Comparison of ENCODE assay signal across 1 cellular context in the genomic region with DNA sequence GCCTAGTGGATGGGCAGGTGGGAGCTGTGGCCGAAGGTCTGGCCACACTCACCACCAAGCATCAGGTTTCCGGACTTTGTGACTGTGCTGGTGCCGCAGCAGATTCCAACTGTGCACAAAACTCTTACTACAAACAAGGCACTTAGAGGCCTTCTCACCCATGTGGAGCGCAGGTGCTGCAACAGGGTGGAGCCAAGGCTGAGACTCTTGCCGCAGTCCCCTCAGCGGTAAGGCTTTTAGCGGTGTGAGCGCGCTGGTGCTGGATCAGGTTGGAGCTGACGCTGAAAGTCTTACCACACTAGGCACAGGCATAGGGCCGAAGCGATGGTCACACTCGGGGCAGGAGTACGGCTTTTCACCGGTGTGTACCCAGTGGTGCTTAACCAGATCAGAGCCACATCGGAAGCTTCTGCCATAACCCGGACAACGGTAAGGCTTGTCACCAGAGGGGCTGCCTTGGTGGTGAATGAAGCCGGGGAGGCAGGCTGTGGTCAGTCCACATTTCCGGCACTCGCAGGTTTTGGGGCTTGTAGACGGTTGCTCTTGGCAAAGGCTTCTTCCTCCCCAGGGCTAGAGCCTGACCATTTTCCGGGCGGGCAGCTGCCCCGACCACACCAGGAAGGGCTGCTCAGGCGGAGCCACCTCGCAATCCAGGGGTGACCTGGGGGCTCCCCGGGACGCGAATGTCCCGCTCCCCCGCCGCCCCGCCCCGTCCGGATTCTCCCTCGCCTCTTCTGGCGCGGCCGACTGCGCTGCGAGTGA.
A peak's percentile ranks its signal among the peaks of the same experiment; 100 is the strongest.
TF ChIP-seq lines count a peak whose summit lies in the region.

No MANE protein-coding gene starts in this region.

TF ChIP-seq in K562, 482 proteins besides CTCF, POLR2A, EP300 and RAD21 (continued from another document and continues in another):
- TF ChIP-seq, protein P1, sequence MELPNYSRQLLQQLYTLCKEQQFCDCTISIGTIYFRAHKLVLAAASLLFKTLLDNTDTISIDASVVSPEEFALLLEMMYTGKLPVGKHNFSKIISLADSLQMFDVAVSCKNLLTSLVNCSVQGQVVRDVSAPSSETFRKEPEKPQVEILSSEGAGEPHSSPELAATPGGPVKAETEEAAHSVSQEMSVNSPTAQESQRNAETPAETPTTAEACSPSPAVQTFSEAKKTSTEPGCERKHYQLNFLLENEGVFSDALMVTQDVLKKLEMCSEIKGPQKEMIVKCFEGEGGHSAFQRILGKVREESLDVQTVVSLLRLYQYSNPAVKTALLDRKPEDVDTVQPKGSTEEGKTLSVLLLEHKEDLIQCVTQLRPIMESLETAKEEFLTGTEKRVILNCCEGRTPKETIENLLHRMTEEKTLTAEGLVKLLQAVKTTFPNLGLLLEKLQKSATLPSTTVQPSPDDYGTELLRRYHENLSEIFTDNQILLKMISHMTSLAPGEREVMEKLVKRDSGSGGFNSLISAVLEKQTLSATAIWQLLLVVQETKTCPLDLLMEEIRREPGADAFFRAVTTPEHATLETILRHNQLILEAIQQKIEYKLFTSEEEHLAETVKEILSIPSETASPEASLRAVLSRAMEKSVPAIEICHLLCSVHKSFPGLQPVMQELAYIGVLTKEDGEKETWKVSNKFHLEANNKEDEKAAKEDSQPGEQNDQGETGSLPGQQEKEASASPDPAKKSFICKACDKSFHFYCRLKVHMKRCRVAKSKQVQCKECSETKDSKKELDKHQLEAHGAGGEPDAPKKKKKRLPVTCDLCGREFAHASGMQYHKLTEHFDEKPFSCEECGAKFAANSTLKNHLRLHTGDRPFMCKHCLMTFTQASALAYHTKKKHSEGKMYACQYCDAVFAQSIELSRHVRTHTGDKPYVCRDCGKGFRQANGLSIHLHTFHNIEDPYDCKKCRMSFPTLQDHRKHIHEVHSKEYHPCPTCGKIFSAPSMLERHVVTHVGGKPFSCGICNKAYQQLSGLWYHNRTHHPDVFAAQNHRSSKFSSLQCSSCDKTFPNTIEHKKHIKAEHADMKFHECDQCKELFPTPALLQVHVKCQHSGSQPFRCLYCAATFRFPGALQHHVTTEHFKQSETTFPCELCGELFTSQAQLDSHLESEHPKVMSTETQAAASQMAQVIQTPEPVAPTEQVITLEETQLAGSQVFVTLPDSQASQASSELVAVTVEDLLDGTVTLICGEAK (IDR thresholded peaks at IDR 0.05): no peak
- TF ChIP-seq, protein P1 (CRISPR knock-in tag; IDR thresholded peaks at IDR 0.05): no peak
- TF ChIP-seq ETV1 (tag; conservative IDR thresholded peaks at IDR 0.05; ENCODE audit: low read depth): no peak
- no peak for TF ChIP-seq RBM17 (IDR thresholded peaks at IDR 0.05; ENCODE audit: borderline replicate concordance, low read depth, low read length)
- 0 out of 2 replicates have a peak, but pooled peaks have one; percentile 55 for TF ChIP-seq NR2F6 (CRISPR knock-in tag; IDR thresholded peaks at IDR 0.05)
- no peak for TF ChIP-seq ZNF764 (CRISPR knock-in tag; IDR thresholded peaks at IDR 0.05; ENCODE audit: low read depth)
- TF ChIP-seq, protein P2, sequence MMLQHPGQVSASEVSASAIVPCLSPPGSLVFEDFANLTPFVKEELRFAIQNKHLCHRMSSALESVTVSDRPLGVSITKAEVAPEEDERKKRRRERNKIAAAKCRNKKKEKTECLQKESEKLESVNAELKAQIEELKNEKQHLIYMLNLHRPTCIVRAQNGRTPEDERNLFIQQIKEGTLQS (IDR thresholded peaks at IDR 0.05): no peak
- TF ChIP-seq, protein P2 (CRISPR knock-in tag; conservative IDR thresholded peaks at IDR 0.05): peak; percentile 46; the same call in 1 of the 2 replicates
- TF ChIP-seq MYNN (IDR thresholded peaks at IDR 0.05): peak; percentile 17; the same call in 1 of the 2 replicates
- no peak for TF ChIP-seq MYNN (CRISPR knock-in tag; IDR thresholded peaks at IDR 0.05)
- TF ChIP-seq, protein P3, sequence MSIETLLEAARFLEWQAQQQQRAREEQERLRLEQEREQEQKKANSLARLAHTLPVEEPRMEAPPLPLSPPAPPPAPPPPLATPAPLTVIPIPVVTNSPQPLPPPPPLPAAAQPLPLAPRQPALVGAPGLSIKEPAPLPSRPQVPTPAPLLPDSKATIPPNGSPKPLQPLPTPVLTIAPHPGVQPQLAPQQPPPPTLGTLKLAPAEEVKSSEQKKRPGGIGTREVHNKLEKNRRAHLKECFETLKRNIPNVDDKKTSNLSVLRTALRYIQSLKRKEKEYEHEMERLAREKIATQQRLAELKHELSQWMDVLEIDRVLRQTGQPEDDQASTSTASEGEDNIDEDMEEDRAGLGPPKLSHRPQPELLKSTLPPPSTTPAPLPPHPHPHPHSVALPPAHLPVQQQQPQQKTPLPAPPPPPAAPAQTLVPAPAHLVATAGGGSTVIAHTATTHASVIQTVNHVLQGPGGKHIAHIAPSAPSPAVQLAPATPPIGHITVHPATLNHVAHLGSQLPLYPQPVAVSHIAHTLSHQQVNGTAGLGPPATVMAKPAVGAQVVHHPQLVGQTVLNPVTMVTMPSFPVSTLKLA (conservative IDR thresholded peaks at IDR 0.05): peak; percentile 28 to 61; a peak in 2 of 4 replicates
- TF ChIP-seq, protein P4, sequence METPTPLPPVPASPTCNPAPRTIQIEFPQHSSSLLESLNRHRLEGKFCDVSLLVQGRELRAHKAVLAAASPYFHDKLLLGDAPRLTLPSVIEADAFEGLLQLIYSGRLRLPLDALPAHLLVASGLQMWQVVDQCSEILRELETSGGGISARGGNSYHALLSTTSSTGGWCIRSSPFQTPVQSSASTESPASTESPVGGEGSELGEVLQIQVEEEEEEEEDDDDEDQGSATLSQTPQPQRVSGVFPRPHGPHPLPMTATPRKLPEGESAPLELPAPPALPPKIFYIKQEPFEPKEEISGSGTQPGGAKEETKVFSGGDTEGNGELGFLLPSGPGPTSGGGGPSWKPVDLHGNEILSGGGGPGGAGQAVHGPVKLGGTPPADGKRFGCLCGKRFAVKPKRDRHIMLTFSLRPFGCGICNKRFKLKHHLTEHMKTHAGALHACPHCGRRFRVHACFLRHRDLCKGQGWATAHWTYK (CRISPR knock-in tag; IDR thresholded peaks at IDR 0.05): peak; percentile 51; the same call in 1 of the 2 replicates
- peak; percentile 28; the same call in 1 of the 2 replicates for TF ChIP-seq GABPB1 (CRISPR knock-in tag; IDR thresholded peaks at IDR 0.05)
- TF ChIP-seq, protein P5, sequence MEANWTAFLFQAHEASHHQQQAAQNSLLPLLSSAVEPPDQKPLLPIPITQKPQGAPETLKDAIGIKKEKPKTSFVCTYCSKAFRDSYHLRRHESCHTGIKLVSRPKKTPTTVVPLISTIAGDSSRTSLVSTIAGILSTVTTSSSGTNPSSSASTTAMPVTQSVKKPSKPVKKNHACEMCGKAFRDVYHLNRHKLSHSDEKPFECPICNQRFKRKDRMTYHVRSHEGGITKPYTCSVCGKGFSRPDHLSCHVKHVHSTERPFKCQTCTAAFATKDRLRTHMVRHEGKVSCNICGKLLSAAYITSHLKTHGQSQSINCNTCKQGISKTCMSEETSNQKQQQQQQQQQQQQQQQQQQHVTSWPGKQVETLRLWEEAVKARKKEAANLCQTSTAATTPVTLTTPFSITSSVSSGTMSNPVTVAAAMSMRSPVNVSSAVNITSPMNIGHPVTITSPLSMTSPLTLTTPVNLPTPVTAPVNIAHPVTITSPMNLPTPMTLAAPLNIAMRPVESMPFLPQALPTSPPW (CRISPR knock-in tag; IDR thresholded peaks at IDR 0.05): 0 out of 2 replicates have a peak, but pooled peaks have one; percentile 9
- TF ChIP-seq ILK (tag; IDR thresholded peaks at IDR 0.05; ENCODE audit: borderline replicate concordance, low read depth): no peak
- no peak for TF ChIP-seq NCOA4 (IDR thresholded peaks at IDR 0.05; ENCODE audit: partially characterized antibody)
- no peak for TF ChIP-seq ZSCAN29 (IDR thresholded peaks at IDR 0.05)
- no peak for TF ChIP-seq DMBX1 (CRISPR knock-in tag; IDR thresholded peaks at IDR 0.05; ENCODE audit: borderline replicate concordance)
- no peak for TF ChIP-seq ZNF224 (CRISPR knock-in tag; IDR thresholded peaks at IDR 0.05)
- TF ChIP-seq, protein P6, sequence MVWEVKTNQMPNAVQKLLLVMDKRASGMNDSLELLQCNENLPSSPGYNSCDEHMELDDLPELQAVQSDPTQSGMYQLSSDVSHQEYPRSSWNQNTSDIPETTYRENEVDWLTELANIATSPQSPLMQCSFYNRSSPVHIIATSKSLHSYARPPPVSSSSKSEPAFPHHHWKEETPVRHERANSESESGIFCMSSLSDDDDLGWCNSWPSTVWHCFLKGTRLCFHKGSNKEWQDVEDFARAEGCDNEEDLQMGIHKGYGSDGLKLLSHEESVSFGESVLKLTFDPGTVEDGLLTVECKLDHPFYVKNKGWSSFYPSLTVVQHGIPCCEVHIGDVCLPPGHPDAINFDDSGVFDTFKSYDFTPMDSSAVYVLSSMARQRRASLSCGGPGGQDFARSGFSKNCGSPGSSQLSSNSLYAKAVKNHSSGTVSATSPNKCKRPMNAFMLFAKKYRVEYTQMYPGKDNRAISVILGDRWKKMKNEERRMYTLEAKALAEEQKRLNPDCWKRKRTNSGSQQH (CRISPR knock-in tag; IDR thresholded peaks at IDR 0.05): peak; percentile 75; the same call in 1 of the 2 replicates
- TF ChIP-seq, protein P7, sequence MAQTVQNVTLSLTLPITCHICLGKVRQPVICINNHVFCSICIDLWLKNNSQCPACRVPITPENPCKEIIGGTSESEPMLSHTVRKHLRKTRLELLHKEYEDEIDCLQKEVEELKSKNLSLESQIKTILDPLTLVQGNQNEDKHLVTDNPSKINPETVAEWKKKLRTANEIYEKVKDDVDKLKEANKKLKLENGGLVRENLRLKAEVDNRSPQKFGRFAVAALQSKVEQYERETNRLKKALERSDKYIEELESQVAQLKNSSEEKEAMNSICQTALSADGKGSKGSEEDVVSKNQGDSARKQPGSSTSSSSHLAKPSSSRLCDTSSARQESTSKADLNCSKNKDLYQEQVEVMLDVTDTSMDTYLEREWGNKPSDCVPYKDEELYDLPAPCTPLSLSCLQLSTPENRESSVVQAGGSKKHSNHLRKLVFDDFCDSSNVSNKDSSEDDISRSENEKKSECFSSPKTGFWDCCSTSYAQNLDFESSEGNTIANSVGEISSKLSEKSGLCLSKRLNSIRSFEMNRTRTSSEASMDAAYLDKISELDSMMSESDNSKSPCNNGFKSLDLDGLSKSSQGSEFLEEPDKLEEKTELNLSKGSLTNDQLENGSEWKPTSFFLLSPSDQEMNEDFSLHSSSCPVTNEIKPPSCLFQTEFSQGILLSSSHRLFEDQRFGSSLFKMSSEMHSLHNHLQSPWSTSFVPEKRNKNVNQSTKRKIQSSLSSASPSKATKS (CRISPR knock-in tag; IDR thresholded peaks at IDR 0.05): no peak
- TF ChIP-seq, protein P8, sequence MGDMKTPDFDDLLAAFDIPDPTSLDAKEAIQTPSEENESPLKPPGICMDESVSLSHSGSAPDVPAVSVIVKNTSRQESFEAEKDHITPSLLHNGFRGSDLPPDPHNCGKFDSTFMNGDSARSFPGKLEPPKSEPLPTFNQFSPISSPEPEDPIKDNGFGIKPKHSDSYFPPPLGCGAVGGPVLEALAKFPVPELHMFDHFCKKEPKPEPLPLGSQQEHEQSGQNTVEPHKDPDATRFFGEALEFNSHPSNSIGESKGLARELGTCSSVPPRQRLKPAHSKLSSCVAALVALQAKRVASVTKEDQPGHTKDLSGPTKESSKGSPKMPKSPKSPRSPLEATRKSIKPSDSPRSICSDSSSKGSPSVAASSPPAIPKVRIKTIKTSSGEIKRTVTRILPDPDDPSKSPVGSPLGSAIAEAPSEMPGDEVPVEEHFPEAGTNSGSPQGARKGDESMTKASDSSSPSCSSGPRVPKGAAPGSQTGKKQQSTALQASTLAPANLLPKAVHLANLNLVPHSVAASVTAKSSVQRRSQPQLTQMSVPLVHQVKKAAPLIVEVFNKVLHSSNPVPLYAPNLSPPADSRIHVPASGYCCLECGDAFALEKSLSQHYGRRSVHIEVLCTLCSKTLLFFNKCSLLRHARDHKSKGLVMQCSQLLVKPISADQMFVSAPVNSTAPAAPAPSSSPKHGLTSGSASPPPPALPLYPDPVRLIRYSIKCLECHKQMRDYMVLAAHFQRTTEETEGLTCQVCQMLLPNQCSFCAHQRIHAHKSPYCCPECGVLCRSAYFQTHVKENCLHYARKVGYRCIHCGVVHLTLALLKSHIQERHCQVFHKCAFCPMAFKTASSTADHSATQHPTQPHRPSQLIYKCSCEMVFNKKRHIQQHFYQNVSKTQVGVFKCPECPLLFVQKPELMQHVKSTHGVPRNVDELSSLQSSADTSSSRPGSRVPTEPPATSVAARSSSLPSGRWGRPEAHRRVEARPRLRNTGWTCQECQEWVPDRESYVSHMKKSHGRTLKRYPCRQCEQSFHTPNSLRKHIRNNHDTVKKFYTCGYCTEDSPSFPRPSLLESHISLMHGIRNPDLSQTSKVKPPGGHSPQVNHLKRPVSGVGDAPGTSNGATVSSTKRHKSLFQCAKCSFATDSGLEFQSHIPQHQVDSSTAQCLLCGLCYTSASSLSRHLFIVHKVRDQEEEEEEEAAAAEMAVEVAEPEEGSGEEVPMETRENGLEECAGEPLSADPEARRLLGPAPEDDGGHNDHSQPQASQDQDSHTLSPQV (IDR thresholded peaks at IDR 0.05): peak; percentile 76
- TF ChIP-seq ASH1L (IDR thresholded peaks at IDR 0.05; ENCODE audit: borderline replicate concordance, low read depth, partially characterized antibody): no peak
- no peak for TF ChIP-seq PHB (CRISPR knock-in tag; IDR thresholded peaks at IDR 0.05)
